In genomic region chr12:104930388-104931326, GRCh38 we compare ENCODE assay signal across 8 cellular contexts. TPM values are rescaled to one million over a fixed set of nuclear protein-coding genes. Genes with fewer than 3 reads are reported as not detected.
A peak's percentile ranks its signal among the peaks of the same experiment; 100 is the strongest.
DNase-seq lines count a peak whose midpoint lies in the region; ATAC-seq and TF ChIP-seq lines count a peak whose summit lies in the region.

No MANE protein-coding gene starts in this region.

- TF ChIP-seq CTCF in GM10266 (IDR thresholded peaks at IDR 0.05; ENCODE audit: control insufficient read depth, insufficient read depth, low read depth, missing control alignments) (no peak), WERI-Rb-1 (IDR thresholded peaks at IDR 0.05; ENCODE audit: low read depth, low read length) (no peak), thyroid gland (IDR thresholded peaks at IDR 0.05) (no peak)

- peak; percentile 64 for DNase-seq in GM10266 (ENCODE audit: extremely low spot score)
- DNase-seq in kidney glomerular epithelial cell (lab: John Stamatoyannopoulos, UW): peak; percentile 78
- DNase-seq in NCI-H1105 (lab: John Stamatoyannopoulos, UW): no peak
- DNase-seq in WERI-Rb-1: no peak
- DNase-seq in thyroid gland: no peak
- no peak for DNase-seq in NCI-H2107 treated with DMSO at 0.1 percent for 48 hours (lab: John Stamatoyannopoulos, UW; ENCODE audit: unreplicated experiment)

- 90 to 93% methylated on average over 4 of the region's 4 CpGs for WGBS in thyroid gland, 2 donors

- H3K4me1 ChIP-seq in thyroid gland: no peaks in the 10 kb centered on the region

- no peak overlapping the region for H3K4me3 ChIP-seq in WERI-Rb-1 (ENCODE audit: low read depth, low read length)
- no peak overlapping the region for H3K4me3 ChIP-seq in thyroid gland (replicated peaks in 1 of 3)

- H3K27ac ChIP-seq in WERI-Rb-1: no peak overlapping the region
- H3K27ac ChIP-seq in thyroid gland: no peak overlapping the region

- TF ChIP-seq POLR2A in thyroid gland (IDR thresholded peaks at IDR 0.05): no peak

- intact Hi-C loops in thyroid gland (cut with DNase I): no loop called here

- H3K27me3 ChIP-seq in WERI-Rb-1 (ENCODE audit: insufficient read depth, low read depth, severe bottlenecking) (no peaks in the 10 kb centered on the region), thyroid gland (no peaks in the 10 kb centered on the region)

- H3K36me3 ChIP-seq in WERI-Rb-1 (no peaks in the 10 kb centered on the region), thyroid gland (no peaks in the 10 kb centered on the region)

- H3K9me3 ChIP-seq in WERI-Rb-1 (ENCODE audit: severe bottlenecking) (no peaks in the 10 kb centered on the region), thyroid gland (no peaks in the 10 kb centered on the region)

- ATAC-seq in GM21447 (IDR thresholded peaks at IDR 0.05; ENCODE audit: unreplicated experiment) (peak; percentile 88), HG03575 (IDR thresholded peaks at IDR 0.05; ENCODE audit: extremely low read depth, insufficient number of reproducible peaks, low FRiP score, unreplicated experiment) (peak; percentile 89)

RNA-seq across cellular contexts. Expression of gene SLC41A2, which starts 27.4 kb away (rescaled TPM):
- total RNA-seq in thyroid gland: 100 to 1,000 TPM in 1 of 4 donors, 10 to 100 TPM in 3; 75.1 to 142 (median 93.1) TPM

RNA-seq across cellular contexts. Expression of gene NOPCHAP1, which starts 55.5 kb away (rescaled TPM):
- total RNA-seq in thyroid gland: 10 to 100 TPM in 2 of 4 donors, 1 to 10 TPM in 2; 6.2 to 13.9 (median 10.6) TPM

Comparison
In these comparisons a context has a peak if more than half of its experiments do, and no peak if none do; other contexts are left out.
1. DNase-seq: peak in GM10266 (single experiment) and kidney glomerular epithelial cell (single experiment); none in NCI-H1105 (single experiment), WERI-Rb-1 (single experiment), thyroid gland (0 of 2) and NCI-H2107 treated with DMSO at 0.1 percent for 48 hours (single experiment).